In the genomic region with DNA sequence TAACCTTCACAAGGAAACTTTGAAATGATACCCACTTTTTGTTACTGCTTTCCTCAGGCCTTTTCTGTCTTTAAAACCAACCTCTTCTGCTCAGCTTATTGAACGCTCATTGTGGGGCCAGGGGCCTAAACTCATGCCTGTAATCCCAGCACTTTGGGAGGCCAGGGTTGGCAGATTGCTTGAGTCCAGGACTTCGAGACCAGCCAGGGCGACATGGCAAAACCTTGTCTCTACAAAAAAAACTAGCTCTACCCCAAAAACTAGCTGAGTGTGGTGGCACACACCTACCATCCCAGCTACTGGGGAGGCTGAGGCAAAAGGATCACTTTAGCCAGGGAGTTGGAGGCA, we compare ENCODE assay signal across 17 cellular contexts. TPM values are rescaled to one million over a fixed set of nuclear protein-coding genes. Genes with fewer than 3 reads are reported as not detected.
DNase-seq lines count a peak whose midpoint lies in the region; ATAC-seq, FAIRE-seq and TF ChIP-seq lines count a peak whose summit lies in the region.
"Had no signal": no experiment of that assay in that cellular context is flagged by ENCODE, and none has a peak within 500 bp of the region (broad histone marks: within the 10 kb centered on the region; RNA-seq: fewer than 3 reads in every experiment).

No MANE protein-coding gene starts in this region.

- FAIRE-seq in pancreas (lab: Jason Lieb, UNC): no peak
- FAIRE-seq: astrocyte, colon, H1 had no signal

- H3K4me1 ChIP-seq in pancreas: peaks cover 0 to 6% (median 0%) of the 10 kb centered on the region in 3 donors
- H3K4me1 ChIP-seq in lower lobe of right lung: peaks cover 15% of the 10 kb centered on the region

- H3K27ac Mint-ChIP-seq in stimulated activated naive CD8-positive, alpha-beta T cell treated with anti-CD3 and anti-CD28 coated beads, Interleukin-15, Interleukin-2, amounts not matched to agents 100 ng/mL and 50 ng/mL, for 24 hours: peak overlapping the region; percentile 87
- H3K27ac Mint-ChIP-seq in activated T-helper 17 cell treated with anti-CD3 and anti-CD28 coated beads, Interleukin-2, amount 50 U/mL, for 72 hours: peak overlapping the region; percentile 82
- peak overlapping the region; percentile 33 to 99 (median 80) for H3K27ac Mint-ChIP-seq in naive B cell

- no peak overlapping the region for H3K4me3 ChIP-seq in pancreas
- H3K4me3 ChIP-seq in lower lobe of right lung: no peak overlapping the region

- no peaks in the 10 kb centered on the region for H3K27me3 Mint-ChIP-seq in stimulated activated naive CD8-positive, alpha-beta T cell treated with anti-CD3 and anti-CD28 coated beads, Interleukin-15, Interleukin-2, amounts not matched to agents 100 ng/mL and 50 ng/mL, for 24 hours
- H3K27me3 Mint-ChIP-seq in activated T-helper 17 cell treated with anti-CD3 and anti-CD28 coated beads, Interleukin-2, amount 50 U/mL, for 72 hours: no peaks in the 10 kb centered on the region
- no peaks in the 10 kb centered on the region for H3K27me3 Mint-ChIP-seq in naive B cell

- H3K9me3 ChIP-seq in pancreas: no peaks in the 10 kb centered on the region
- no peaks in the 10 kb centered on the region for H3K9me3 ChIP-seq in lower lobe of right lung

- intact Hi-C loops in pancreas (cut with DNase I) (no loop called here), lower lobe of right lung (cut with DNase I) (no loop called here)

- no peaks in the 10 kb centered on the region for H3K9me3 Mint-ChIP-seq in stimulated activated naive CD8-positive, alpha-beta T cell treated with anti-CD3 and anti-CD28 coated beads, Interleukin-15, Interleukin-2, amounts not matched to agents 100 ng/mL and 50 ng/mL, for 24 hours
- no peaks in the 10 kb centered on the region for H3K9me3 Mint-ChIP-seq in activated T-helper 17 cell treated with anti-CD3 and anti-CD28 coated beads, Interleukin-2, amount 50 U/mL, for 72 hours
- H3K9me3 Mint-ChIP-seq in naive B cell: no peaks in the 10 kb centered on the region

- ATAC-seq in stimulated activated naive CD8-positive, alpha-beta T cell treated with anti-CD3 and anti-CD28 coated beads, Interleukin-15, Interleukin-2, amounts not matched to agents 100 U/mL and 50 U/mL, for 24 hours: no peak
- no peak for ATAC-seq in activated T-helper 17 cell treated with anti-CD3 and anti-CD28 coated beads, Interleukin-2, amount 50 U/mL, for 72 hours (replicated peaks)
- ATAC-seq in naive B cell (ENCODE audit: low read depth in 2 of 2): no peak
- no peak for ATAC-seq in pancreas
- ATAC-seq in lower lobe of right lung: no peak
- ATAC-seq: activated CD4-positive, CD25-positive, alpha-beta regulatory T cell treated with anti-CD3 and anti-CD28 coated beads, Interleukin-2, amount 50 U/mL, for 24 hours; left colon had no signal

- H3K27me3 ChIP-seq in pancreas (no peaks in the 10 kb centered on the region), lower lobe of right lung (ENCODE audit: low read depth) (no peaks in the 10 kb centered on the region)

- H3K36me3 ChIP-seq in pancreas: no peaks in the 10 kb centered on the region
- H3K36me3 ChIP-seq in lower lobe of right lung: no peaks in the 10 kb centered on the region

- peaks cover 41% of the 10 kb centered on the region for H3K4me1 Mint-ChIP-seq in stimulated activated naive CD8-positive, alpha-beta T cell treated with anti-CD3 and anti-CD28 coated beads, Interleukin-15, Interleukin-2, amounts not matched to agents 100 ng/mL and 50 ng/mL, for 24 hours (ENCODE audit: low read depth)
- peaks cover 13% of the 10 kb centered on the region for H3K4me1 Mint-ChIP-seq in activated T-helper 17 cell treated with anti-CD3 and anti-CD28 coated beads, Interleukin-2, amount 50 U/mL, for 72 hours
- H3K4me1 Mint-ChIP-seq in naive B cell: peaks cover 16 to 52% (median 38%) of the 10 kb centered on the region in 3 donors

- no peak overlapping the region for H3K4me3 Mint-ChIP-seq in stimulated activated naive CD8-positive, alpha-beta T cell treated with anti-CD3 and anti-CD28 coated beads, Interleukin-15, Interleukin-2, amounts not matched to agents 100 ng/mL and 50 ng/mL, for 24 hours
- H3K4me3 Mint-ChIP-seq in activated T-helper 17 cell treated with anti-CD3 and anti-CD28 coated beads, Interleukin-2, amount 50 U/mL, for 72 hours: peak overlapping the region; percentile 85
- H3K4me3 Mint-ChIP-seq in naive B cell: peak overlapping the region in 3 of 8 donors; percentile 37 to 97 (median 59)

- no peaks in the 10 kb centered on the region for H3K36me3 Mint-ChIP-seq in stimulated activated naive CD8-positive, alpha-beta T cell treated with anti-CD3 and anti-CD28 coated beads, Interleukin-15, Interleukin-2, amounts not matched to agents 100 ng/mL and 50 ng/mL, for 24 hours (ENCODE audit: low read depth)
- H3K36me3 Mint-ChIP-seq in activated T-helper 17 cell treated with anti-CD3 and anti-CD28 coated beads, Interleukin-2, amount 50 U/mL, for 72 hours (ENCODE audit: low read depth): peaks cover 13% of the 10 kb centered on the region
- H3K36me3 Mint-ChIP-seq in naive B cell: no peaks in the 10 kb centered on the region

- H3K27ac ChIP-seq in pancreas (no peak overlapping the region), lower lobe of right lung (no peak overlapping the region)

- TF ChIP-seq CTCF in pancreas (IDR thresholded peaks at IDR 0.05): no peak
- no peak for TF ChIP-seq CTCF in lower lobe of right lung (IDR thresholded peaks at IDR 0.05)

- 82 to 97% methylated on average over 3 of the region's 3 CpGs for WGBS in pancreas, 2 donors

- DNase-seq in stimulated activated naive CD8-positive, alpha-beta T cell treated with anti-CD3 and anti-CD28 coated beads, Interleukin-15, Interleukin-2, amounts not matched to agents 100 U/mL and 50 U/mL, for 24 hours: no peak
- no peak for DNase-seq in naive B cell
- no peak for DNase-seq in pancreas
- no peak for DNase-seq in SIG-M5 (lab: John Stamatoyannopoulos, UW)
- no peak for DNase-seq in lower lobe of right lung
- DNase-seq: KG1; left colon; NCI-H1092 treated with DMSO at 0.1 percent for 48 hours; NCI-H2171 treated with DMSO at 0.1 percent for 48 hours; NCI-H774; stimulated activated CD4-positive, alpha-beta T cell treated with anti-CD3 and anti-CD28 coated beads, Interleukin-15, amount 100 ng/mL, for 24 hours had no signal

RNA-seq across cellular contexts. Expression of a gene that starts 50.9 kb away (rescaled TPM):
- 10 to 100 TPM; 14.7 to 15.5 TPM for total RNA-seq in activated T-helper 17 cell treated with anti-CD3 and anti-CD28 coated beads, Interleukin-2, amount 50 U/mL, for 72 hours
- 1 to 10 TPM; 6.5 to 9.7 (median 8.8) TPM for polyA plus RNA-seq in naive B cell (ENCODE audit: low read depth in 6 of 6)
- total RNA-seq in pancreas: 1 to 10 TPM; 1.8 to 5.4 (median 2.5) TPM
- polyA plus RNA-seq in pancreas: 1 to 10 TPM; 2.2 to 4.9 TPM
- total RNA-seq in lower lobe of right lung: 12.6 TPM
